In genomic region chr20:2691127-2691526, GRCh38 we compare ENCODE assay signal across 12 cellular contexts. TPM values are rescaled to one million over a fixed set of nuclear protein-coding genes. Genes with fewer than 3 reads are reported as not detected.
DNase-seq lines count a peak whose midpoint lies in the region; ATAC-seq and TF ChIP-seq lines count a peak whose summit lies in the region.
"Had no signal": no experiment of that assay in that cellular context is flagged by ENCODE, and none has a peak within 500 bp of the region (broad histone marks: within the 10 kb centered on the region; RNA-seq: fewer than 3 reads in every experiment).

No MANE protein-coding gene starts in this region.

- no peak for DNase-seq in T-helper 1 cell
- DNase-seq in H9 = no peak
- no peak for DNase-seq in breast epithelium (ENCODE audit: low spot score in 2 of 2)
- no peak for DNase-seq in neural crest cell (ENCODE audit: low read depth, low spot score)
- DNase-seq in A673 (ENCODE audit: low spot score) = no peak
- DNase-seq: 8988T, NCI-H2081, uterus had no signal

- no peaks in the 10 kb centered on the region for H3K9me3 ChIP-seq in H9 (ENCODE audit: control insufficient read depth, low read depth, low read length)
- no peaks in the 10 kb centered on the region for H3K9me3 ChIP-seq in breast epithelium
- no peaks in the 10 kb centered on the region for H3K9me3 ChIP-seq in A673 (ENCODE audit: low read depth, low read length, poor library complexity, severe bottlenecking)
- H3K9me3 ChIP-seq: uterus had no signal

- peaks cover 33% of the 10 kb centered on the region for H3K4me1 Mint-ChIP-seq in T-helper 1 cell treated with Interleukin-12 subunit alpha and Interleukin-12 subunit beta and Interleukin-4 antibody, amounts not matched to agents 30 μg/mL and 1 μg/mL, for 36 hours (ENCODE audit: low read depth)
- H3K4me1 Mint-ChIP-seq in H9 (peaks cover 20 to 39% of the 10 kb centered on the region in 2 experiments), neural crest cell (peaks cover 32% of the 10 kb centered on the region)

- no peaks in the 10 kb centered on the region for H3K79me1 ChIP-seq in H9 (ENCODE audit: insufficient read depth, low read depth, low read length, poor library complexity, severe bottlenecking)

- H2BK15ac ChIP-seq in H9 (ENCODE audit: low read depth, low read length) = no peak overlapping the region

- peak overlapping the region; percentile 88 for H3K4me3 Mint-ChIP-seq in T-helper 1 cell treated with Interleukin-12 subunit alpha and Interleukin-12 subunit beta and Interleukin-4 antibody, amounts not matched to agents 30 μg/mL and 1 μg/mL, for 36 hours
- H3K4me3 Mint-ChIP-seq in H9 (peak overlapping the region; percentile 81 to 86; a peak in 4 of 5 replicates), neural crest cell (peak overlapping the region; percentile 89)

- H3K14ac ChIP-seq in H9 (ENCODE audit: insufficient read depth, low read length) = no peak overlapping the region

- H4K5ac ChIP-seq in H9 (ENCODE audit: insufficient read length, low read depth, low read length) = no peak overlapping the region

- no peak overlapping the region for H2AFZ ChIP-seq in H9 (ENCODE audit: low read length)

- peaks cover 43% of the 10 kb centered on the region for H3K27me3 Mint-ChIP-seq in T-helper 1 cell treated with Interleukin-12 subunit alpha and Interleukin-12 subunit beta and Interleukin-4 antibody, amounts not matched to agents 30 μg/mL and 1 μg/mL, for 36 hours (ENCODE audit: low read depth)
- H3K27me3 Mint-ChIP-seq in H9 (ENCODE audit: low read depth) = peaks cover 86% of the 10 kb centered on the region
- peaks cover 82% of the 10 kb centered on the region for H3K27me3 Mint-ChIP-seq in neural crest cell (ENCODE audit: low read depth)

- no CpG with 5 or more reads among the region's 8 CpGs for WGBS in H9 (ENCODE audit: extremely low coverage, insufficient read length, low lambda C conversion rate)

- no peak overlapping the region for H3T11ph ChIP-seq in H9 (ENCODE audit: low read length)

- H3K18ac ChIP-seq in H9 (ENCODE audit: insufficient read length, low read depth, low read length) = no peak overlapping the region

- ATAC-seq in HG03025 (IDR thresholded peaks at IDR 0.05; ENCODE audit: low FRiP score, unreplicated experiment) = no peak
- no peak for ATAC-seq in HG02623 (IDR thresholded peaks at IDR 0.05; ENCODE audit: unreplicated experiment)

- H4K8ac ChIP-seq in H9 (replicated peaks; ENCODE audit: insufficient read length, low read depth, low read length) = no peak overlapping the region

- no peak overlapping the region for H3K4ac ChIP-seq in H9 (ENCODE audit: low read depth, low read length)

- H3K27me3 ChIP-seq in H9 (ENCODE audit: insufficient read depth, low read length) = peaks cover 55% of the 10 kb centered on the region
- no peaks in the 10 kb centered on the region for H3K27me3 ChIP-seq in breast epithelium
- H3K27me3 ChIP-seq in A673 (replicated peaks; ENCODE audit: insufficient read depth, low read depth, low read length, poor library complexity) = peaks cover 43% of the 10 kb centered on the region
- H3K27me3 ChIP-seq: uterus had no signal

- POLR2A ChIA-PET in A673 (lab: Charles Lee; ENCODE audit: low non-redundant PET) = no interaction called here

- H3K36me3 Mint-ChIP-seq in T-helper 1 cell treated with Interleukin-12 subunit alpha and Interleukin-12 subunit beta and Interleukin-4 antibody, amounts not matched to agents 30 μg/mL and 1 μg/mL, for 36 hours (ENCODE audit: low read depth) = peaks cover 11% of the 10 kb centered on the region
- peaks cover 0 to 5% (median 0%) of the 10 kb centered on the region in 3 experiments; a peak in 2 of 7 replicates for H3K36me3 Mint-ChIP-seq in H9 (ENCODE audit: insufficient read depth in 1 of 3, low read depth in 3 of 3)
- peaks cover 5% of the 10 kb centered on the region for H3K36me3 Mint-ChIP-seq in neural crest cell (ENCODE audit: low read depth)

- H3K23ac ChIP-seq in H9 (ENCODE audit: insufficient read length, low read depth, low read length) = no peak overlapping the region

- TF ChIP-seq POLR2A in breast epithelium (IDR thresholded peaks at IDR 0.05) = no peak

- CTCF ChIA-PET in A673 (lab: Charles Lee) = no interaction called here

- H2BK20ac ChIP-seq in H9 (ENCODE audit: low read depth, low read length, poor library complexity, severe bottlenecking) = no peak overlapping the region

- H2BK5ac ChIP-seq in H9 (ENCODE audit: insufficient read length, low read length) = no peak overlapping the region

- H3K79me2 ChIP-seq in H9 (ENCODE audit: insufficient read depth, low read length) = no peaks in the 10 kb centered on the region

- H3K4me3 ChIP-seq in breast epithelium = no peak overlapping the region
- H3K4me3 ChIP-seq in A673 (ENCODE audit: low read depth, low read length, poor library complexity, severe bottlenecking) = no peak overlapping the region

- peak overlapping the region; percentile 74 for H3K27ac Mint-ChIP-seq in T-helper 1 cell treated with Interleukin-12 subunit alpha and Interleukin-12 subunit beta and Interleukin-4 antibody, amounts not matched to agents 30 μg/mL and 1 μg/mL, for 36 hours
- H3K27ac Mint-ChIP-seq in H9 (no peak overlapping the region), neural crest cell (ENCODE audit: unreplicated experiment) (no peak overlapping the region)

- H3K9me3 Mint-ChIP-seq in T-helper 1 cell treated with Interleukin-12 subunit alpha and Interleukin-12 subunit beta and Interleukin-4 antibody, amounts not matched to agents 30 μg/mL and 1 μg/mL, for 36 hours = no peaks in the 10 kb centered on the region
- peaks cover 2 to 3% of the 10 kb centered on the region in 2 experiments for H3K9me3 Mint-ChIP-seq in H9
- no peaks in the 10 kb centered on the region for H3K9me3 Mint-ChIP-seq in neural crest cell

- H2BK12ac ChIP-seq in H9 (ENCODE audit: insufficient read length, low read depth, low read length) = no peak overlapping the region

- TF ChIP-seq CTCF in H9 (conservative IDR thresholded peaks at IDR 0.05) (no peak), breast epithelium (IDR thresholded peaks at IDR 0.05) (no peak), neural crest cell (conservative IDR thresholded peaks at IDR 0.05) (no peak), A673 (conservative IDR thresholded peaks at IDR 0.05; ENCODE audit: low read depth, low read length) (no peak)

- peaks cover 4% of the 10 kb centered on the region for H4K20me1 ChIP-seq in H9 (ENCODE audit: control insufficient read depth, insufficient read depth, insufficient read length)

- intact Hi-C loops in breast epithelium (cut with DNase I; ENCODE audit: low total_unique reads) (no loop called here), A673 (cut with micrococcal nuclease; ENCODE audit: unreplicated experiment) (no loop called here)

- H2BK120ac ChIP-seq in H9 (ENCODE audit: low read depth, low read length, poor library complexity, severe bottlenecking) = no peak overlapping the region

- H3K27ac ChIP-seq in H9 (ENCODE audit: insufficient read length, low read depth, low read length) = no peak overlapping the region
- peak overlapping the region; percentile 91 to 92 for H3K27ac ChIP-seq in breast epithelium
- H3K27ac ChIP-seq in A673 (ENCODE audit: low read depth, low read length, poor library complexity, severe bottlenecking) = no peak overlapping the region

- BruUV-seq in A673 (replicated peaks; lab: Mats Ljungman, UMichigan) = no TSS peak

- H3K9ac ChIP-seq in H9 (ENCODE audit: extremely low read depth, insufficient read length, low read length) = no peak overlapping the region

- H3K23me2 ChIP-seq in H9 (ENCODE audit: insufficient read length, low read depth, low read length, poor library complexity, severe bottlenecking) = peaks cover 4% of the 10 kb centered on the region

- no peaks in the 10 kb centered on the region for H3K4me1 ChIP-seq in H9 (ENCODE audit: insufficient read depth, low read length)
- no peaks in the 10 kb centered on the region for H3K4me1 ChIP-seq in breast epithelium
- H3K4me1 ChIP-seq in A673 (ENCODE audit: insufficient read depth, low read length, poor library complexity, severe bottlenecking) = no peaks in the 10 kb centered on the region

- no peak overlapping the region for H3K4me2 ChIP-seq in H9 (ENCODE audit: insufficient read depth, insufficient read length, low read length)

- no peak overlapping the region for H2AK5ac ChIP-seq in H9 (ENCODE audit: insufficient read length, low read length)

- no peak overlapping the region for H4K91ac ChIP-seq in H9 (ENCODE audit: insufficient read length, low read depth, low read length)

- H3K36me3 ChIP-seq in breast epithelium (no peaks in the 10 kb centered on the region), A673 (ENCODE audit: insufficient read depth, low read length, poor library complexity, severe bottlenecking) (no peaks in the 10 kb centered on the region)
- H3K36me3 ChIP-seq: uterus had no signal

- no peak overlapping the region for H3K56ac ChIP-seq in H9 (ENCODE audit: insufficient read length, low read depth, low read length)

RNA-seq across cellular contexts. Expression of gene EBF4, which starts 1.5 kb away (rescaled TPM):
- total RNA-seq in H9 (2021) = 3.9 and 4.3 TPM in 2 replicates
- total RNA-seq in breast epithelium = 10 to 100 TPM in 2 of 3 donors, 1 to 10 TPM in 1; 1.6 to 22.0 (median 22.0) TPM
- 23.2 and 24.6 TPM in 2 replicates for total RNA-seq in neural crest cell
- 0.52 and 1.2 TPM in 2 replicates for total RNA-seq in A673 (2021)
- total RNA-seq: G401 had no signal

RNA-seq across cellular contexts. Expression of gene IDH3B, which starts 27.1 kb away (rescaled TPM):
- total RNA-seq in H9 (2021) = 114 and 122 TPM in 2 replicates
- total RNA-seq in breast epithelium = 100 to 1,000 TPM; 114 to 119 (median 115) TPM
- total RNA-seq in neural crest cell = 100 and 102 TPM in 2 replicates
- total RNA-seq in A673 (2021) = 135 and 146 TPM in 2 replicates

RNA-seq across cellular contexts. Expression of gene NOP56, which starts 38.7 kb away (rescaled TPM):
- 756 and 774 TPM in 2 replicates for total RNA-seq in H9 (2021)
- total RNA-seq in breast epithelium = 100 to 1,000 TPM in 1 of 3 donors, 10 to 100 TPM in 2; 77.1 to 137 (median 94.8) TPM
- 517 and 547 TPM in 2 replicates for total RNA-seq in neural crest cell
- total RNA-seq in A673 (2021) = 607 and 704 TPM in 2 replicates

Comparison
In these comparisons a context has a peak if more than half of its experiments do, and no peak if none do; other contexts are left out.
1. H3K27ac ChIP-seq: peak in breast epithelium (2 of 2); none in H9 (single experiment) and A673 (single experiment).
2. Peak in every context shown above with its lines, with median percentiles within 50 percentile points of each other: H3K4me3 Mint-ChIP-seq.